39 cellular contexts compared by ENCODE assay signal in genomic region chr2:61590214-61590613, GRCh38.
"Had no signal": no experiment of that assay in that cellular context is flagged by ENCODE, and none has a peak within 500 bp of the region (broad histone marks: within the 10 kb centered on the region; RNA-seq: fewer than 3 reads in every experiment).

No MANE protein-coding gene starts in this region.

- H3K4me1 Mint-ChIP-seq: activated naive CD4-positive, alpha-beta T cell treated with anti-CD3 and anti-CD28 coated beads, Interleukin-2, amount 10 ng/mL, durations not matched to agents 7 days and 5 days; activated naive CD4-positive, alpha-beta T cell treated with anti-CD3 and anti-CD28 coated beads, Interleukin-2, amount 50 U/mL, for 24 hours; activated naive CD8-positive, alpha-beta T cell treated with anti-CD3 and anti-CD28 coated beads for 36 hours; activated naive CD8-positive, alpha-beta T cell treated with anti-CD3 and anti-CD28 coated beads, Interleukin-2, amount 10 ng/mL, durations not matched to agents 7 days and 5 days; activated naive CD8-positive, alpha-beta T cell treated with anti-CD3 and anti-CD28 coated beads, Interleukin-2, amount 50 U/mL, for 24 hours; activated T-helper 17 cell treated with anti-CD3 and anti-CD28 coated beads, Interleukin-2, amount 50 U/mL, for 72 hours; brain; central memory CD8-positive, alpha-beta T cell had no signal

- DNase-seq: activated effector memory CD4-positive, alpha-beta T cell treated with anti-CD3 and anti-CD28 coated beads, Interleukin-2, amount 50 U/mL, for 16 hours; activated effector memory CD4-positive, alpha-beta T cell treated with Interleukin-2 at 50 U/mL for 16 hours; activated gamma-delta T cell; activated gamma-delta T cell treated with Interleukin-2 at 50 U/mL for 16 hours; activated naive CD4-positive, alpha-beta T cell; activated naive CD4-positive, alpha-beta T cell treated with anti-CD3 and anti-CD28 coated beads for 36 hours; activated naive CD4-positive, alpha-beta T cell treated with anti-CD3 and anti-CD28 coated beads, Interleukin-2, amount 10 ng/mL, durations not matched to agents 7 days and 5 days; activated naive CD4-positive, alpha-beta T cell treated with anti-CD3 and anti-CD28 coated beads, Interleukin-2, amount 50 U/mL, for 16 hours; activated naive CD4-positive, alpha-beta T cell treated with Interleukin-2 at 50 U/mL for 16 hours; activated naive CD8-positive, alpha-beta T cell treated with anti-CD3 and anti-CD28 coated beads for 36 hours; activated naive CD8-positive, alpha-beta T cell treated with anti-CD3 and anti-CD28 coated beads, Interleukin-2, amount 10 ng/mL, durations not matched to agents 7 days and 5 days; activated naive CD8-positive, alpha-beta T cell treated with anti-CD3 and anti-CD28 coated beads, Interleukin-2, amount 50 U/mL, for 24 hours; activated T-cell treated with anti-CD3 and anti-CD28 coated beads, Interleukin-2, amount 50 U/mL, for 24 hours; activated T-cell treated with anti-CD3 and anti-CD28 coated beads, Interleukin-2, amount 50 U/mL, for 4 hours; activated T-cell treated with anti-CD3 and anti-CD28 coated beads, Interleukin-2, amount 50 U/mL, for 48 hours; activated T-cell treated with anti-CD3 and anti-CD28 coated beads, Interleukin-2, amount 50 U/mL, for 72 hours; adrenal gland; amniotic stem cell; amygdala; anterior cingulate cortex; aorta; body of pancreas; brain microvascular endothelial cell; caudate nucleus; central memory CD4-positive, alpha-beta T cell; cerebellar nuclear complex had no signal

- H3K27ac ChIP-seq: adrenal gland, ascending aorta, body of pancreas, brain microvascular endothelial cell, breast epithelium, cardiac muscle cell had no signal

- H3K4me3 Mint-ChIP-seq: activated naive CD4-positive, alpha-beta T cell treated with anti-CD3 and anti-CD28 coated beads for 36 hours; activated naive CD4-positive, alpha-beta T cell treated with anti-CD3 and anti-CD28 coated beads, Interleukin-2, amount 10 ng/mL, durations not matched to agents 7 days and 5 days; activated naive CD4-positive, alpha-beta T cell treated with anti-CD3 and anti-CD28 coated beads, Interleukin-2, amount 50 U/mL, for 24 hours; activated naive CD8-positive, alpha-beta T cell; activated naive CD8-positive, alpha-beta T cell treated with anti-CD3 and anti-CD28 coated beads for 36 hours; activated naive CD8-positive, alpha-beta T cell treated with anti-CD3 and anti-CD28 coated beads, Interleukin-2, amount 10 ng/mL, durations not matched to agents 7 days and 5 days; activated naive CD8-positive, alpha-beta T cell treated with anti-CD3 and anti-CD28 coated beads, Interleukin-2, amount 50 U/mL, for 24 hours; activated T-cell treated with anti-CD3 and anti-CD28 coated beads, Interleukin-2, amount 50 U/mL, for 24 hours; activated T-cell treated with anti-CD3 and anti-CD28 coated beads, Interleukin-2, amount 50 U/mL, for 4 hours; activated T-cell treated with anti-CD3 and anti-CD28 coated beads, Interleukin-2, amount 50 U/mL, for 72 hours; activated T-helper 1 cell treated with anti-CD3 and anti-CD28 coated beads, Interleukin-12 subunit alpha, Interleukin-12 subunit beta, Interleukin-2, Interleukin-4 antibody, amounts not matched to agents 30 ng/mL and 10 ng/mL and 1 ng/mL, durations not matched to agents 14 hours and 24 hours and 36 hours; activated T-helper 17 cell treated with anti-CD3 and anti-CD28 coated beads, Interleukin-2, amount 50 U/mL, for 72 hours; brain; central memory CD8-positive, alpha-beta T cell had no signal

- H3K9me3 Mint-ChIP-seq: activated naive CD4-positive, alpha-beta T cell treated with anti-CD3 and anti-CD28 coated beads, Interleukin-2, amount 50 U/mL, for 24 hours; activated naive CD4-positive, alpha-beta T cell treated with anti-CD3 and anti-CD28 coated beads, Interleukin-2, amount 50 U/mL, for 72 hours; activated T-cell treated with anti-CD3 and anti-CD28 coated beads, Interleukin-2, amount 50 U/mL, for 24 hours; activated T-helper 1 cell treated with anti-CD3 and anti-CD28 coated beads, Interleukin-12 subunit alpha, Interleukin-12 subunit beta, Interleukin-2, Interleukin-4 antibody, amounts not matched to agents 30 ng/mL and 10 ng/mL and 1 ng/mL, durations not matched to agents 14 hours and 24 hours and 36 hours; activated T-helper 2 cell treated with anti-CD3 and anti-CD28 coated beads, Interferon-gamma antibody, Interleukin-2, Interleukin-4, amounts not matched to agents 10 μg/mL and 5 μg/mL and 100 μg/mL, durations not matched to agents 14 hours and 24 hours and 36 hours; central memory CD8-positive, alpha-beta T cell had no signal

- FAIRE-seq: astrocyte, bronchial epithelial cell had no signal

- H3K4me1 ChIP-seq: adrenal gland, ascending aorta, body of pancreas, breast epithelium had no signal

- H3K36me3 ChIP-seq: adrenal gland, ascending aorta, brain microvascular endothelial cell, breast epithelium, cardiac muscle cell had no signal

- ATAC-seq: activated naive CD4-positive, alpha-beta T cell treated with anti-CD3 and anti-CD28 coated beads, Interleukin-2, amount 50 U/mL, for 72 hours; activated naive CD8-positive, alpha-beta T cell treated with anti-CD3 and anti-CD28 coated beads, Interleukin-2, amount 50 U/mL, for 24 hours; activated T-cell treated with anti-CD3 and anti-CD28 coated beads, Interleukin-2, amount 50 U/mL, for 4 hours; activated T-cell treated with anti-CD3 and anti-CD28 coated beads, Interleukin-2, amount 50 U/mL, for 72 hours; activated T-helper 17 cell treated with anti-CD3 and anti-CD28 coated beads, Interleukin-2, amount 50 U/mL, for 72 hours; body of pancreas had no signal

- H3K27ac Mint-ChIP-seq: activated naive CD4-positive, alpha-beta T cell treated with anti-CD3 and anti-CD28 coated beads for 36 hours; activated naive CD4-positive, alpha-beta T cell treated with anti-CD3 and anti-CD28 coated beads, Interleukin-2, amount 10 ng/mL, durations not matched to agents 7 days and 5 days; activated naive CD4-positive, alpha-beta T cell treated with anti-CD3 and anti-CD28 coated beads, Interleukin-2, amount 50 U/mL, for 24 hours; activated naive CD4-positive, alpha-beta T cell treated with anti-CD3 and anti-CD28 coated beads, Interleukin-2, amount 50 U/mL, for 72 hours; activated naive CD8-positive, alpha-beta T cell; activated naive CD8-positive, alpha-beta T cell treated with anti-CD3 and anti-CD28 coated beads for 36 hours; activated naive CD8-positive, alpha-beta T cell treated with anti-CD3 and anti-CD28 coated beads, Interleukin-2, amount 10 ng/mL, durations not matched to agents 7 days and 5 days; activated naive CD8-positive, alpha-beta T cell treated with anti-CD3 and anti-CD28 coated beads, Interleukin-2, amount 50 U/mL, for 24 hours; activated T-cell treated with anti-CD3 and anti-CD28 coated beads, Interleukin-2, amount 50 U/mL, for 24 hours; activated T-cell treated with anti-CD3 and anti-CD28 coated beads, Interleukin-2, amount 50 U/mL, for 72 hours; activated T-helper 1 cell treated with anti-CD3 and anti-CD28 coated beads, Interleukin-12 subunit alpha, Interleukin-12 subunit beta, Interleukin-2, Interleukin-4 antibody, amounts not matched to agents 30 ng/mL and 10 ng/mL and 1 ng/mL, durations not matched to agents 14 hours and 24 hours and 36 hours; activated T-helper 17 cell treated with anti-CD3 and anti-CD28 coated beads, Interleukin-2, amount 50 U/mL, for 72 hours; activated T-helper 2 cell treated with anti-CD3 and anti-CD28 coated beads, Interferon-gamma antibody, Interleukin-2, Interleukin-4, amounts not matched to agents 10 μg/mL and 5 μg/mL and 100 μg/mL, durations not matched to agents 14 hours and 24 hours and 36 hours; brain had no signal

- H3K27me3 Mint-ChIP-seq: activated naive CD4-positive, alpha-beta T cell treated with anti-CD3 and anti-CD28 coated beads, Interleukin-2, amount 50 U/mL, for 24 hours; activated naive CD8-positive, alpha-beta T cell; activated naive CD8-positive, alpha-beta T cell treated with anti-CD3 and anti-CD28 coated beads for 36 hours; activated T-cell treated with anti-CD3 and anti-CD28 coated beads, Interleukin-2, amount 50 U/mL, for 24 hours had no signal

- H3K27me3 ChIP-seq: adrenal gland, ascending aorta, body of pancreas, brain microvascular endothelial cell, breast epithelium, cardiac muscle cell had no signal

- H3K4me3 ChIP-seq: adrenal gland, ascending aorta, body of pancreas, breast epithelium, cardiac muscle cell had no signal

- H3K9me3 ChIP-seq: adrenal gland, ascending aorta, body of pancreas, breast epithelium had no signal
